ENCODE assay signal across 21 cellular contexts in the genomic region with DNA sequence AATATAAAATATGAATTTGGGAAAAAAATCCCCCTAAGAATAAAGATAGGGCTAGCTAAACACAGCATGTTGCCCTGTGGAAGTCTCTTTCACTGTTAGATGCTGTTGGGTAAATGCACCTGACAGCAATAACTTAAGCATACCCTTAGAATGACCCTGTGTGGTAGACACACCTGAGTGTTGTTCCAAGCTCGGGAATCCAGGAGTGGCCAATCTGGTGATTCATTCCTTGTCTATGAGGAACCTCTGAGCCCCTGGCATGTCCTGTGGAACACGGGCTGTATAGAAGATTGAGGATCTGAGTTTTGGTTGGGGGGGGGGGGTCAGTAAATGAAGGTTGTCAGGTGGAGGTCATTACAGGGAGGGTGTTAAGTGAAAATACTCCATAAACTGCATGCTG.
A peak's percentile ranks its signal among the peaks of the same experiment; 100 is the strongest.
DNase-seq lines count a peak whose midpoint lies in the region; ATAC-seq and FAIRE-seq lines count a peak whose summit lies in the region.
"Had no signal": no experiment of that assay in that cellular context is flagged by ENCODE, and none has a peak within 500 bp of the region (broad histone marks: within the 10 kb centered on the region; RNA-seq: fewer than 3 reads in every experiment).

No MANE protein-coding gene starts in this region.

- intact Hi-C loops in Right ventricle myocardium superior (cut with DNase I) = no loop called here

- H3K4me3 ChIP-seq in small intestine (ENCODE audit: low read depth in 1 of 2, low read length in 2 of 2) = no peak overlapping the region
- H3K4me3 ChIP-seq: sigmoid colon, vagina had no signal

- peak overlapping the region; percentile 79 to 91 for H3K27ac ChIP-seq in small intestine (ENCODE audit: low read depth in 1 of 2, low read length in 1 of 2)
- H3K27ac ChIP-seq: sigmoid colon, vagina had no signal

- ATAC-seq in Right ventricle myocardium superior (ENCODE audit: poor library complexity) = no peak
- ATAC-seq: SK-N-SH treated with all-trans-retinoic acid at 6 μM for 48 hours; stimulated activated naive CD8-positive, alpha-beta T cell treated with anti-CD3 and anti-CD28 coated beads, Interleukin-15, Interleukin-2, amounts not matched to agents 100 U/mL and 50 U/mL, for 24 hours had no signal

- H3K36me3 ChIP-seq in small intestine (ENCODE audit: control insufficient read depth in 2 of 2, insufficient read depth in 2 of 2, low read length in 2 of 2) = no peaks in the 10 kb centered on the region
- H3K36me3 ChIP-seq: sigmoid colon, vagina had no signal

- H3K27me3 ChIP-seq in small intestine (ENCODE audit: control insufficient read depth in 2 of 2, insufficient read depth in 2 of 2, low read length in 2 of 2) = no peaks in the 10 kb centered on the region
- H3K27me3 ChIP-seq: sigmoid colon, vagina had no signal

- no peak for FAIRE-seq in small intestine (lab: Jason Lieb, UNC)
- FAIRE-seq: GM19239, H54 had no signal

- no peaks in the 10 kb centered on the region for H3K9me3 ChIP-seq in small intestine (ENCODE audit: control insufficient read depth, low read depth)
- H3K9me3 ChIP-seq: vagina had no signal

- 7 to 53% (median 52%) methylated on average over 2 of the region's 2 CpGs for WGBS in small intestine, 3 donors

- H3K4me1 ChIP-seq in small intestine (ENCODE audit: control insufficient read depth in 2 of 2, insufficient read depth in 1 of 2, low read depth in 1 of 2, low read length in 1 of 2) = peaks cover 0 to 2% of the 10 kb centered on the region in 2 donors
- H3K4me1 ChIP-seq: sigmoid colon, vagina had no signal

- DNase-seq in HPDE6-E6E7 (ENCODE audit: extremely low spot score) (peak; percentile 80), SW480 (ENCODE audit: low spot score) (peak; percentile 74), islet precursor cell (peak; percentile 65), small intestine (peak; percentile 96), Right ventricle myocardium superior (no peak), NCI-H187 (lab: John Stamatoyannopoulos, UW) (no peak), KG1 (lab: John Stamatoyannopoulos, UW) (no peak), GF-D8 (lab: John Stamatoyannopoulos, UW) (no peak)
- DNase-seq: amniotic stem cell; endodermal cell; foreskin melanocyte; naive B cell; NCI-H510A treated with DMSO at 0.1 percent for 48 hours; sigmoid colon; stimulated activated CD4-positive, alpha-beta T cell treated with anti-CD3 and anti-CD28 coated beads, Interleukin-1b, Interleukin-23, amount 100 ng/mL, for 48 hours; stimulated activated naive CD8-positive, alpha-beta T cell treated with anti-CD3 and anti-CD28 coated beads, Interleukin-15, Interleukin-2, amounts not matched to agents 100 U/mL and 50 U/mL, for 24 hours; T1000 had no signal

Comparison
In these comparisons a context has a peak if more than half of its experiments do, and no peak if none do; other contexts are left out.
1. DNase-seq: peak in HPDE6-E6E7 (single experiment), SW480 (single experiment), islet precursor cell (single experiment) and small intestine (single experiment); none in Right ventricle myocardium superior (single experiment), NCI-H187 (0 of 2), KG1 (single experiment) and GF-D8 (single experiment).